ENCODE assay signal across 1 cellular context in the genomic region with DNA sequence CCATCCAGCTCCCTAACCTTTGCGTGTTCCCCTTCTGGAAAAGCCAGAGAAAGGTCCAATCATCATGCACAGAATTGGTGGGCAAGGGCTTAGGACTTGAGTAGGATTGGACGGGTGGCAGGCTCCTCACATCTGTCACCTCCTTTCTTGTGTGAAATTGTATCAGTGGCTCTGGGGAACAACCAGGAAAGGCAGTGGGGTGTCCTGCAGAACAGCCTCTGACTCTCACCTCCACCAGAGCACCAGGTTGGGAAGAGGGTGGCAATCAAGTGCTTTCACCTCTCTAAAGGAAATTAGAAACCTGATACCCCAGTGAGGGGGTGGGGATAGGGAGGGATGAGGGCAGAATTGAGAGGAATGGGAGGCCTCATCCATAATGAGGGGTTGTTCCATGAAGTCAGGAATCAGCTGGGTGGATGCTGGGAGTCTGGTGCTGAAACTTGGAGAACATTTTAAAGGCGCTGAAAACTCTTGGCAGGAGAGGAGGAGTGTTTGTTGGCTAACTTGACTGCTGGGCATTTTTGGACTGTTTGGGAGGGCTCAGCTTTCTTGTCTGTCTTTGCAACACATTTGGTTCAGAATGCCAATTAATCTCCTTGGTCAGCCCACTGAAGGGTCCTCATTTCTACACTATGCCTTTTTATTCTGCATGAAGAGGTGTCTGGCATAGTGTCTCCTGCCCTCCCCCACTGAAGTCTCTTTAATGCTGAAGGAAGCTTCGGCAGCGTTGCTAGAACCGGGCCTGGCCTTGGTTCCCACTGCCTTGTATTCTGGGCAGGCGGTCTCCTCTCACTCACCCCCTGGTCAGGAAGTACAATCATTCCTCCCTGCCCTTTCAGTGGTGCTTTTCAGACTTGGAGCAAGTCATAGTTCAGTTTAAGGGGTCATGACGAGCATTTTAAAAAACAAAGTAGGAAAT.
TF ChIP-seq lines count a peak whose summit lies in the region.

No MANE protein-coding gene starts in this region.

TF ChIP-seq in GM23338, 12 proteins besides CTCF, POLR2A, EP300 and RAD21:
- TF ChIP-seq, protein P1, sequence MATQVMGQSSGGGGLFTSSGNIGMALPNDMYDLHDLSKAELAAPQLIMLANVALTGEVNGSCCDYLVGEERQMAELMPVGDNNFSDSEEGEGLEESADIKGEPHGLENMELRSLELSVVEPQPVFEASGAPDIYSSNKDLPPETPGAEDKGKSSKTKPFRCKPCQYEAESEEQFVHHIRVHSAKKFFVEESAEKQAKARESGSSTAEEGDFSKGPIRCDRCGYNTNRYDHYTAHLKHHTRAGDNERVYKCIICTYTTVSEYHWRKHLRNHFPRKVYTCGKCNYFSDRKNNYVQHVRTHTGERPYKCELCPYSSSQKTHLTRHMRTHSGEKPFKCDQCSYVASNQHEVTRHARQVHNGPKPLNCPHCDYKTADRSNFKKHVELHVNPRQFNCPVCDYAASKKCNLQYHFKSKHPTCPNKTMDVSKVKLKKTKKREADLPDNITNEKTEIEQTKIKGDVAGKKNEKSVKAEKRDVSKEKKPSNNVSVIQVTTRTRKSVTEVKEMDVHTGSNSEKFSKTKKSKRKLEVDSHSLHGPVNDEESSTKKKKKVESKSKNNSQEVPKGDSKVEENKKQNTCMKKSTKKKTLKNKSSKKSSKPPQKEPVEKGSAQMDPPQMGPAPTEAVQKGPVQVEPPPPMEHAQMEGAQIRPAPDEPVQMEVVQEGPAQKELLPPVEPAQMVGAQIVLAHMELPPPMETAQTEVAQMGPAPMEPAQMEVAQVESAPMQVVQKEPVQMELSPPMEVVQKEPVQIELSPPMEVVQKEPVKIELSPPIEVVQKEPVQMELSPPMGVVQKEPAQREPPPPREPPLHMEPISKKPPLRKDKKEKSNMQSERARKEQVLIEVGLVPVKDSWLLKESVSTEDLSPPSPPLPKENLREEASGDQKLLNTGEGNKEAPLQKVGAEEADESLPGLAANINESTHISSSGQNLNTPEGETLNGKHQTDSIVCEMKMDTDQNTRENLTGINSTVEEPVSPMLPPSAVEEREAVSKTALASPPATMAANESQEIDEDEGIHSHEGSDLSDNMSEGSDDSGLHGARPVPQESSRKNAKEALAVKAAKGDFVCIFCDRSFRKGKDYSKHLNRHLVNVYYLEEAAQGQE (IDR thresholded peaks at IDR 0.05; ENCODE audit: unreplicated experiment), result peak; percentile 7
- TF ChIP-seq JUNB (IDR thresholded peaks at IDR 0.05; ENCODE audit: unreplicated experiment) (no peak), ZNF331 (CRISPR knock-in tag; IDR thresholded peaks at IDR 0.05; ENCODE audit: low read depth) (no peak), CREB1 (CRISPR knock-in tag; IDR thresholded peaks at IDR 0.05; ENCODE audit: low read depth) (0 out of 2 replicates have a peak, but pooled peaks have one; percentile 14), EZH2phosphoT487 (IDR thresholded peaks at IDR 0.05; ENCODE audit: unreplicated experiment) (no peak), NANOG (IDR thresholded peaks at IDR 0.05; ENCODE audit: borderline replicate concordance) (no peak), EZH2 (IDR thresholded peaks at IDR 0.05; ENCODE audit: low read depth, unreplicated experiment) (no peak), ZNF114 (CRISPR knock-in tag; IDR thresholded peaks at IDR 0.05) (no peak), POLR2AphosphoS5 (IDR thresholded peaks at IDR 0.05; ENCODE audit: low read depth) (peak; percentile 87), STAT1 (IDR thresholded peaks at IDR 0.05; ENCODE audit: unreplicated experiment) (no peak)
- TF ChIP-seq, protein P2, sequence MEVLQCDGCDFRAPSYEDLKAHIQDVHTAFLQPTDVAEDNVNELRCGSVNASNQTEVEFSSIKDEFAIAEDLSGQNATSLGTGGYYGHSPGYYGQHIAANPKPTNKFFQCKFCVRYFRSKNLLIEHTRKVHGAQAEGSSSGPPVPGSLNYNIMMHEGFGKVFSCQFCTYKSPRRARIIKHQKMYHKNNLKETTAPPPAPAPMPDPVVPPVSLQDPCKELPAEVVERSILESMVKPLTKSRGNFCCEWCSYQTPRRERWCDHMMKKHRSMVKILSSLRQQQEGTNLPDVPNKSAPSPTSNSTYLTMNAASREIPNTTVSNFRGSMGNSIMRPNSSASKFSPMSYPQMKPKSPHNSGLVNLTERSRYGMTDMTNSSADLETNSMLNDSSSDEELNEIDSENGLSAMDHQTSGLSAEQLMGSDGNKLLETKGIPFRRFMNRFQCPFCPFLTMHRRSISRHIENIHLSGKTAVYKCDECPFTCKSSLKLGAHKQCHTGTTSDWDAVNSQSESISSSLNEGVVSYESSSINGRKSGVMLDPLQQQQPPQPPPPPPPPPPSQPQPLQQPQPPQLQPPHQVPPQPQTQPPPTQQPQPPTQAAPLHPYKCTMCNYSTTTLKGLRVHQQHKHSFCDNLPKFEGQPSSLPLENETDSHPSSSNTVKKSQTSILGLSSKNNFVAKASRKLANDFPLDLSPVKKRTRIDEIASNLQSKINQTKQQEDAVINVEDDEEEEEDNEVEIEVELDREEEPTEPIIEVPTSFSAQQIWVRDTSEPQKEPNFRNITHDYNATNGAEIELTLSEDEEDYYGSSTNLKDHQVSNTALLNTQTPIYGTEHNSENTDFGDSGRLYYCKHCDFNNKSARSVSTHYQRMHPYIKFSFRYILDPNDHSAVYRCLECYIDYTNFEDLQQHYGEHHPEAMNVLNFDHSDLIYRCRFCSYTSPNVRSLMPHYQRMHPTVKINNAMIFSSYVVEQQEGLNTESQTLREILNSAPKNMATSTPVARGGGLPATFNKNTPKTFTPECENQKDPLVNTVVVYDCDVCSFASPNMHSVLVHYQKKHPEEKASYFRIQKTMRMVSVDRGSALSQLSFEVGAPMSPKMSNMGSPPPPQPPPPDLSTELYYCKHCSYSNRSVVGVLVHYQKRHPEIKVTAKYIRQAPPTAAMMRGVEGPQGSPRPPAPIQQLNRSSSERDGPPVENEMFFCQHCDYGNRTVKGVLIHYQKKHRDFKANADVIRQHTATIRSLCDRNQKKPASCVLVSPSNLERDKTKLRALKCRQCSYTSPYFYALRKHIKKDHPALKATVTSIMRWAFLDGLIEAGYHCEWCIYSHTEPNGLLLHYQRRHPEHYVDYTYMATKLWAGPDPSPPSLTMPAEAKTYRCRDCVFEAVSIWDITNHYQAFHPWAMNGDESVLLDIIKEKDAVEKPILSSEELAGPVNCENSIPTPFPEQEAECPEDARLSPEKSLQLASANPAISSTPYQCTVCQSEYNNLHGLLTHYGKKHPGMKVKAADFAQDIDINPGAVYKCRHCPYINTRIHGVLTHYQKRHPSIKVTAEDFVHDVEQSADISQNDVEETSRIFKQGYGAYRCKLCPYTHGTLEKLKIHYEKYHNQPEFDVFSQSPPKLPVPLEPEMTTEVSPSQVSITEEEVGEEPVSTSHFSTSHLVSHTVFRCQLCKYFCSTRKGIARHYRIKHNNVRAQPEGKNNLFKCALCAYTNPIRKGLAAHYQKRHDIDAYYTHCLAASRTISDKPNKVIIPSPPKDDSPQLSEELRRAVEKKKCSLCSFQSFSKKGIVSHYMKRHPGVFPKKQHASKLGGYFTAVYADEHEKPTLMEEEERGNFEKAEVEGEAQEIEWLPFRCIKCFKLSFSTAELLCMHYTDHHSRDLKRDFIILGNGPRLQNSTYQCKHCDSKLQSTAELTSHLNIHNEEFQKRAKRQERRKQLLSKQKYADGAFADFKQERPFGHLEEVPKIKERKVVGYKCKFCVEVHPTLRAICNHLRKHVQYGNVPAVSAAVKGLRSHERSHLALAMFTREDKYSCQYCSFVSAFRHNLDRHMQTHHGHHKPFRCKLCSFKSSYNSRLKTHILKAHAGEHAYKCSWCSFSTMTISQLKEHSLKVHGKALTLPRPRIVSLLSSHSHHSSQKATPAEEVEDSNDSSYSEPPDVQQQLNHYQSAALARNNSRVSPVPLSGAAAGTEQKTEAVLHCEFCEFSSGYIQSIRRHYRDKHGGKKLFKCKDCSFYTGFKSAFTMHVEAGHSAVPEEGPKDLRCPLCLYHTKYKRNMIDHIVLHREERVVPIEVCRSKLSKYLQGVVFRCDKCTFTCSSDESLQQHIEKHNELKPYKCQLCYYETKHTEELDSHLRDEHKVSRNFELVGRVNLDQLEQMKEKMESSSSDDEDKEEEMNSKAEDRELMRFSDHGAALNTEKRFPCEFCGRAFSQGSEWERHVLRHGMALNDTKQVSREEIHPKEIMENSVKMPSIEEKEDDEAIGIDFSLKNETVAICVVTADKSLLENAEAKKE (CRISPR knock-in tag; IDR thresholded peaks at IDR 0.05), result no peak
- TF ChIP-seq, protein P3, sequence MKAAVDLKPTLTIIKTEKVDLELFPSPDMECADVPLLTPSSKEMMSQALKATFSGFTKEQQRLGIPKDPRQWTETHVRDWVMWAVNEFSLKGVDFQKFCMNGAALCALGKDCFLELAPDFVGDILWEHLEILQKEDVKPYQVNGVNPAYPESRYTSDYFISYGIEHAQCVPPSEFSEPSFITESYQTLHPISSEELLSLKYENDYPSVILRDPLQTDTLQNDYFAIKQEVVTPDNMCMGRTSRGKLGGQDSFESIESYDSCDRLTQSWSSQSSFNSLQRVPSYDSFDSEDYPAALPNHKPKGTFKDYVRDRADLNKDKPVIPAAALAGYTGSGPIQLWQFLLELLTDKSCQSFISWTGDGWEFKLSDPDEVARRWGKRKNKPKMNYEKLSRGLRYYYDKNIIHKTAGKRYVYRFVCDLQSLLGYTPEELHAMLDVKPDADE (IDR thresholded peaks at IDR 0.05), result no peak
